8 cellular contexts compared by ENCODE assay signal in the genomic region with DNA sequence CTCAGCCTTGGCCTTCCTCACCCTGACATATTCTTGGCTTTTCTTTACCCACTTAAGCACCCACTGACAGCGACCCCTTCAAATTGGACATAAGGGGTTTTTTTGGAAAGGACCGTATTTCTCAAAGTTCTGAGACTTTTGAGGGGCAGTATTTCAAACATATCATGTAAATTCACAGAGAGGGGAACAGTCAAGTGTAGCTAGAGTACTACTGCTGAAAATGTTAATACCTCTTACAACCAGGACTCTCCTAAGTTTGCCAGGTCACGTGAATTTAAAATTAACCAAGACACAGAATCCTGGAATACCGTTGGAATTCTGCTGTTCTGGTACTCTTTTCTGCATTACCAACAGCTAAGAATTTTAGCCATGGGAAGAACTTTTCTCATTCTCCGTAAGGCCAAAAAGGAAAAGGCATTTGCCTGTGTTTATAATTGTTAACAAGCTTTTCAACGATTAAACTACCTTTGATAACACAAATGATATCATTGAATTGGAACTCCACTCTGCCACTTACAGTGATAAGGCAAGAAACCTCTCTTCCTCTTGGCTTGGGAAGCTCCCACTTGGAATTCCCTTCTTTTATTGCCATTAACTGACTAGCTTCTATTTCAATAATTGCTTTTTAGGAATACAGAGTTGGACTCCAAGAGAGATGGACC. TPM values are rescaled to one million over a fixed set of nuclear protein-coding genes. Genes with fewer than 3 reads are reported as not detected.
A peak's percentile ranks its signal among the peaks of the same experiment; 100 is the strongest.
DNase-seq lines count a peak whose midpoint lies in the region; ATAC-seq and TF ChIP-seq lines count a peak whose summit lies in the region.

No MANE protein-coding gene starts in this region.

- ATAC-seq in activated CD4-positive, alpha-beta T cell treated with anti-CD3 and anti-CD28 coated beads for 36 hours = no peak
- ATAC-seq in HG02852 (IDR thresholded peaks at IDR 0.05; ENCODE audit: unreplicated experiment) (no peak), HG02981 (IDR thresholded peaks at IDR 0.05; ENCODE audit: unreplicated experiment) (no peak)

- peak overlapping the region; percentile 94 for H3K27ac Mint-ChIP-seq in activated CD4-positive, alpha-beta T cell treated with anti-CD3 and anti-CD28 coated beads for 36 hours
- H3K27ac Mint-ChIP-seq in activated T-helper 1 cell treated with anti-CD3 and anti-CD28 coated beads, Interleukin-12 subunit alpha, Interleukin-12 subunit beta, Interleukin-2, Interleukin-4 antibody, amounts not matched to agents 30 ng/mL and 10 ng/mL and 1 ng/mL, durations not matched to agents 14 hours and 24 hours and 36 hours = peak overlapping the region; percentile 90

- POLR2A ChIA-PET in activated CD4-positive, alpha-beta T cell treated with anti-CD3 and anti-CD28 coated beads for 36 hours (lab: Charles Lee) = no interaction called here

- no peak for TF ChIP-seq POLR2A in suprapubic skin (IDR thresholded peaks at IDR 0.05)

- no peaks in the 10 kb centered on the region; the same call in 1 of the 2 replicates for H3K9me3 ChIP-seq in iPS-20b (ENCODE audit: insufficient read depth, low read depth, low read length)
- no peaks in the 10 kb centered on the region for H3K9me3 ChIP-seq in suprapubic skin

- no peak for DNase-seq in activated CD4-positive, alpha-beta T cell treated with anti-CD3 and anti-CD28 coated beads for 36 hours
- DNase-seq in activated CD4-positive, alpha-beta T cell treated with anti-CD3 and anti-CD28 coated beads, Interleukin-2, amount 50 U/mL, for 48 hours = no peak
- no peak for DNase-seq in activated T-helper 1 cell treated with anti-CD3 and anti-CD28 coated beads, Interleukin-12 subunit alpha, Interleukin-12 subunit beta, Interleukin-2, Interleukin-4 antibody, amounts not matched to agents 30 ng/mL and 10 ng/mL and 1 ng/mL, durations not matched to agents 14 hours and 24 hours and 36 hours (ENCODE audit: low spot score)
- no peak for DNase-seq in suprapubic skin (ENCODE audit: low spot score in 2 of 2)
- no peak for DNase-seq in activated CD8-positive, alpha-beta memory T cell treated with anti-CD3 and anti-CD28 coated beads, Interleukin-2, amount 50 U/mL, for 48 hours

- H3K4me3 Mint-ChIP-seq in activated CD4-positive, alpha-beta T cell treated with anti-CD3 and anti-CD28 coated beads for 36 hours = peak overlapping the region; percentile 83
- peak overlapping the region; percentile 94 for H3K4me3 Mint-ChIP-seq in activated T-helper 1 cell treated with anti-CD3 and anti-CD28 coated beads, Interleukin-12 subunit alpha, Interleukin-12 subunit beta, Interleukin-2, Interleukin-4 antibody, amounts not matched to agents 30 ng/mL and 10 ng/mL and 1 ng/mL, durations not matched to agents 14 hours and 24 hours and 36 hours

- TF ChIP-seq CTCF in suprapubic skin (IDR thresholded peaks at IDR 0.05) = no peak

- H3K9ac ChIP-seq in iPS-20b (ENCODE audit: low read depth, low read length) = peak overlapping the region; percentile 85

- peaks cover 37% of the 10 kb centered on the region for H3K36me3 Mint-ChIP-seq in activated CD4-positive, alpha-beta T cell treated with anti-CD3 and anti-CD28 coated beads for 36 hours (ENCODE audit: low read depth)
- H3K36me3 Mint-ChIP-seq in activated T-helper 1 cell treated with anti-CD3 and anti-CD28 coated beads, Interleukin-12 subunit alpha, Interleukin-12 subunit beta, Interleukin-2, Interleukin-4 antibody, amounts not matched to agents 30 ng/mL and 10 ng/mL and 1 ng/mL, durations not matched to agents 14 hours and 24 hours and 36 hours (ENCODE audit: low read depth) = peaks cover 31% of the 10 kb centered on the region

- H3K4me3 ChIP-seq in iPS-20b (ENCODE audit: low read length) = peak overlapping the region; percentile 85
- H3K4me3 ChIP-seq in suprapubic skin = peak overlapping the region; percentile 64

- TF ChIP-seq EP300 in suprapubic skin (IDR thresholded peaks at IDR 0.05) = no peak

- peaks cover 33% of the 10 kb centered on the region for H3K4me1 Mint-ChIP-seq in activated CD4-positive, alpha-beta T cell treated with anti-CD3 and anti-CD28 coated beads for 36 hours
- H3K4me1 Mint-ChIP-seq in activated T-helper 1 cell treated with anti-CD3 and anti-CD28 coated beads, Interleukin-12 subunit alpha, Interleukin-12 subunit beta, Interleukin-2, Interleukin-4 antibody, amounts not matched to agents 30 ng/mL and 10 ng/mL and 1 ng/mL, durations not matched to agents 14 hours and 24 hours and 36 hours (ENCODE audit: low read depth) = peaks cover 42% of the 10 kb centered on the region

- H3K9me3 Mint-ChIP-seq in activated CD4-positive, alpha-beta T cell treated with anti-CD3 and anti-CD28 coated beads for 36 hours (ENCODE audit: low read depth) = peaks cover 4% of the 10 kb centered on the region
- H3K9me3 Mint-ChIP-seq in activated T-helper 1 cell treated with anti-CD3 and anti-CD28 coated beads, Interleukin-12 subunit alpha, Interleukin-12 subunit beta, Interleukin-2, Interleukin-4 antibody, amounts not matched to agents 30 ng/mL and 10 ng/mL and 1 ng/mL, durations not matched to agents 14 hours and 24 hours and 36 hours = peaks cover 16% of the 10 kb centered on the region

- H3K27me3 Mint-ChIP-seq in activated CD4-positive, alpha-beta T cell treated with anti-CD3 and anti-CD28 coated beads for 36 hours = no peaks in the 10 kb centered on the region
- no peaks in the 10 kb centered on the region for H3K27me3 Mint-ChIP-seq in activated T-helper 1 cell treated with anti-CD3 and anti-CD28 coated beads, Interleukin-12 subunit alpha, Interleukin-12 subunit beta, Interleukin-2, Interleukin-4 antibody, amounts not matched to agents 30 ng/mL and 10 ng/mL and 1 ng/mL, durations not matched to agents 14 hours and 24 hours and 36 hours (ENCODE audit: insufficient read depth)

- no peaks in the 10 kb centered on the region for H3K36me3 ChIP-seq in iPS-20b (ENCODE audit: insufficient read depth, low read depth, low read length)
- H3K36me3 ChIP-seq in suprapubic skin = no peaks in the 10 kb centered on the region

- CTCF ChIA-PET in activated CD4-positive, alpha-beta T cell treated with anti-CD3 and anti-CD28 coated beads for 36 hours (lab: Charles Lee) = no interaction called here

- WGBS in suprapubic skin = 20% methylated on average over 6 of the region's 6 CpGs

- H3K4me1 ChIP-seq in iPS-20b (ENCODE audit: insufficient read depth, low read length) (0 out of 2 replicates have a peak, but pooled peaks cover 4% of the 10 kb centered on the region), suprapubic skin (peaks cover 39% of the 10 kb centered on the region)

- intact Hi-C loops in activated CD4-positive, alpha-beta T cell treated with anti-CD3 and anti-CD28 coated beads for 36 hours (cut with DNase I, micrococcal nuclease) = no loop called here
- intact Hi-C loops in activated T-helper 1 cell treated with anti-CD3 and anti-CD28 coated beads, Interleukin-12 subunit alpha, Interleukin-12 subunit beta, Interleukin-2, Interleukin-4 antibody, amounts not matched to agents 30 ng/mL and 10 ng/mL and 1 ng/mL, durations not matched to agents 14 hours and 24 hours and 36 hours (cut with micrococcal nuclease) = no loop called here

- no peaks in the 10 kb centered on the region for H3K27me3 ChIP-seq in iPS-20b (ENCODE audit: insufficient read depth, low read length)
- no peaks in the 10 kb centered on the region for H3K27me3 ChIP-seq in suprapubic skin

- H3K27ac ChIP-seq in iPS-20b (ENCODE audit: low read length) (peak overlapping the region; percentile 82), suprapubic skin (peak overlapping the region; percentile 97)

RNA-seq across cellular contexts. Expression of a gene that starts 0.6 kb away (rescaled TPM):
- total RNA-seq in activated CD4-positive, alpha-beta T cell treated with anti-CD3 and anti-CD28 coated beads for 36 hours = 10 to 100 TPM; 40.1 to 59.5 TPM
- 24.6 and 25.7 TPM in 2 replicates for total RNA-seq in activated T-helper 1 cell treated with anti-CD3 and anti-CD28 coated beads, Interleukin-12 subunit alpha, Interleukin-12 subunit beta, Interleukin-2, Interleukin-4 antibody, amounts not matched to agents 30 ng/mL and 10 ng/mL and 1 ng/mL, durations not matched to agents 14 hours and 24 hours and 36 hours
- total RNA-seq in suprapubic skin = 10 to 100 TPM; 15.8 to 28.6 (median 20.5) TPM
